ENCODE assay signal across 8 cellular contexts in genomic region chr11:128814856-128815705, GRCh38.
A peak's percentile ranks its signal among the peaks of the same experiment; 100 is the strongest.
DNase-seq lines count a peak whose midpoint lies in the region; ATAC-seq and TF ChIP-seq lines count a peak whose summit lies in the region.

No MANE protein-coding gene starts in this region.

- TF ChIP-seq POLR2A in NB4 (IDR thresholded peaks at IDR 0.05; ENCODE audit: extremely low read depth, insufficient read length): no peak

- H3K36me3 Mint-ChIP-seq in nephron progenitor cell (ENCODE audit: low read depth): peaks cover 10% of the 10 kb centered on the region

- H3K27me3 Mint-ChIP-seq in nephron progenitor cell (ENCODE audit: low read depth, poor library complexity): peaks cover 10% of the 10 kb centered on the region

- peak; percentile 44 for DNase-seq in D341Med (ENCODE audit: low spot score)
- peak; percentile 70 for DNase-seq in NB4 (ENCODE audit: low read depth)
- DNase-seq in fibroblast of gingiva (ENCODE audit: low read depth): peak; percentile 90
- peak; percentile 71 for DNase-seq in nephron progenitor cell
- DNase-seq in activated naive CD4-positive, alpha-beta T cell treated with anti-CD3 and anti-CD28 coated beads, Interleukin-2, amount 50 U/mL, for 16 hours: no peak
- DNase-seq in NCI-H1930 (lab: John Stamatoyannopoulos, UW): no peak

- no peak overlapping the region for H3K27ac Mint-ChIP-seq in nephron progenitor cell

- no peak for ATAC-seq in GM19328 (IDR thresholded peaks at IDR 0.05; ENCODE audit: unreplicated experiment)
- ATAC-seq in GM18907 (IDR thresholded peaks at IDR 0.05; ENCODE audit: unreplicated experiment): no peak

- peaks cover 25% of the 10 kb centered on the region for H3K4me1 Mint-ChIP-seq in nephron progenitor cell

- TF ChIP-seq CTCF in NB4 (IDR thresholded peaks at IDR 0.05; ENCODE audit: low read depth, low read length): no peak
- no peak for TF ChIP-seq CTCF in nephron progenitor cell (IDR thresholded peaks at IDR 0.05)

- H3K4me3 ChIP-seq in NB4 (ENCODE audit: low read depth, low read length): no peak overlapping the region

- H3K9me3 Mint-ChIP-seq in nephron progenitor cell: no peaks in the 10 kb centered on the region

- peak overlapping the region; percentile 49 for H3K4me3 Mint-ChIP-seq in nephron progenitor cell

Comparison
In these comparisons a context has a peak if more than half of its experiments do, and no peak if none do; other contexts are left out.
1. DNase-seq: peak in D341Med (single experiment), NB4 (single experiment), fibroblast of gingiva (single experiment) and nephron progenitor cell (single experiment); none in activated naive CD4-positive, alpha-beta T cell treated with anti-CD3 and anti-CD28 coated beads, Interleukin-2, amount 50 U/mL, for 16 hours (single experiment) and NCI-H1930 (0 of 2).